In genomic region chr15:52383100-52383588, GRCh38 we compare ENCODE assay signal across 13 cellular contexts.
DNase-seq lines count a peak whose midpoint lies in the region; ATAC-seq lines count a peak whose summit lies in the region.
"Had no signal": no experiment of that assay in that cellular context is flagged by ENCODE, and none has a peak within 500 bp of the region (broad histone marks: within the 10 kb centered on the region; RNA-seq: fewer than 3 reads in every experiment).

No MANE protein-coding gene starts in this region.

- ATAC-seq in GM18520 (IDR thresholded peaks at IDR 0.05; ENCODE audit: unreplicated experiment), result peak; percentile 25
- peak; percentile 36 for ATAC-seq in GM21619 (IDR thresholded peaks at IDR 0.05; ENCODE audit: unreplicated experiment)
- ATAC-seq in HG03439 (IDR thresholded peaks at IDR 0.05; ENCODE audit: unreplicated experiment), result peak; percentile 32
- ATAC-seq: esophagus mucosa, left colon, right cardiac atrium had no signal

- in situ Hi-C loops in G401 (cut with HindIII; ENCODE audit: low sequenced_read_pairs), result no loop called here
- in situ Hi-C loops in KBM-7 (cut with MboI; ENCODE audit: low pct_unique_long_range_greater_than_20kb, low sequenced_read_pairs), result no loop called here

- DNase-seq in glomerular endothelial cell (ENCODE audit: extremely low read depth, low read depth, low spot score), result peak; percentile 20
- no peak for DNase-seq in G401 (ENCODE audit: low spot score)
- no peak for DNase-seq in NK-92 (lab: John Stamatoyannopoulos, UW; ENCODE audit: unreplicated experiment)
- DNase-seq in cerebellum (ENCODE audit: low spot score), result no peak
- DNase-seq in KBM-7, result no peak
- DNase-seq: left colon; NK-92 treated with Interleukin-12 subunit alpha and Interleukin-12 subunit beta, amount 100 ng/mL, for 24 hours; right cardiac atrium; T1000 had no signal
